9 cellular contexts compared by ENCODE assay signal in the genomic region with DNA sequence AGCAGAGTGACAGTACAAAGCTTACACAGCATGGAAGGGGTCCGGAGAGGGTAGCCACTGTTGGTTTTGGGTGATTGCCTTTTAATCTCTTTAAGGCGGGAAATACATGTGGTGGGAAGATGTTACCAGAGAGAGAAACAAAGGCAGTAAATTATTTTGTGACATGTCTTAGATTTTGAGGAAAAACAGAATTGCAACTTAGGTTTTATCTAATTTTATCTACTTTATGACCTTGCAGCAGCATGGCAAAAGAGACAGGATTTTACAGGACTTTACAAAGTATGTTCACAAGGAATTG. TPM values are rescaled to one million over a fixed set of nuclear protein-coding genes. Genes with fewer than 3 reads are reported as not detected.
A peak's percentile ranks its signal among the peaks of the same experiment; 100 is the strongest.
DNase-seq lines count a peak whose midpoint lies in the region; ATAC-seq and TF ChIP-seq lines count a peak whose summit lies in the region.
"Had no signal": no experiment of that assay in that cellular context is flagged by ENCODE, and none has a peak within 500 bp of the region (broad histone marks: within the 10 kb centered on the region; RNA-seq: fewer than 3 reads in every experiment).

No MANE protein-coding gene starts in this region.

- H3K9me3 ChIP-seq in thyroid gland = no peaks in the 10 kb centered on the region

- H2AK5ac ChIP-seq in mesendoderm (ENCODE audit: low read length) = no peak overlapping the region

- H3K4me3 ChIP-seq in mesendoderm (ENCODE audit: low read length) (no peak overlapping the region), thyroid gland (replicated peaks in 1 of 3) (peak overlapping the region in 1 of 3 donors; percentile 28)

- no peak for TF ChIP-seq CTCF in brain (conservative IDR thresholded peaks at IDR 0.05)
- TF ChIP-seq CTCF in thyroid gland (IDR thresholded peaks at IDR 0.05) = no peak

- intact Hi-C loops in thyroid gland (cut with DNase I) = loop anchor here (5.0 kb wide), 1 partner anchor 48 kb away; no protein-coding TSS in a partner anchor

- no peak overlapping the region for H2BK15ac ChIP-seq in mesendoderm (replicated peaks; ENCODE audit: low read depth)

- no CpG with 5 or more reads among the region's 2 CpGs for WGBS in mesendoderm (ENCODE audit: extremely low coverage, insufficient coverage, low lambda C conversion rate)
- WGBS in thyroid gland, 2 donors = 76 to 80% methylated on average over 2 of the region's 2 CpGs

- H3K36me3 Mint-ChIP-seq in activated naive CD4-positive, alpha-beta T cell treated with anti-CD3 and anti-CD28 coated beads, Interleukin-2, amount 10 ng/mL, durations not matched to agents 7 days and 5 days = peaks cover 26% of the 10 kb centered on the region
- H3K36me3 Mint-ChIP-seq in brain = no peaks in the 10 kb centered on the region

- peak overlapping the region; percentile 90 for H3K4me3 Mint-ChIP-seq in activated naive CD4-positive, alpha-beta T cell treated with anti-CD3 and anti-CD28 coated beads, Interleukin-2, amount 10 ng/mL, durations not matched to agents 7 days and 5 days
- peak overlapping the region; percentile 79 to 91 (median 82) for H3K4me3 Mint-ChIP-seq in brain

- H2BK5ac ChIP-seq in mesendoderm (ENCODE audit: low read length) = no peak overlapping the region

- H3K4me2 ChIP-seq in mesendoderm (ENCODE audit: low read length) = peak overlapping the region; percentile 13

- peak overlapping the region; percentile 76 for H3K56ac ChIP-seq in mesendoderm (ENCODE audit: low read length)

- H3K18ac ChIP-seq in mesendoderm (ENCODE audit: low read length) = no peak overlapping the region

- no peak for DNase-seq in activated naive CD4-positive, alpha-beta T cell treated with anti-CD3 and anti-CD28 coated beads, Interleukin-2, amount 10 ng/mL, durations not matched to agents 7 days and 5 days
- DNase-seq in activated naive CD4-positive, alpha-beta T cell treated with anti-CD3 and anti-CD28 coated beads, Interleukin-2, amount 50 U/mL, for 16 hours = no peak
- DNase-seq in mesendoderm (no peak), thyroid gland (no peak)
- DNase-seq in activated CD8-positive, alpha-beta memory T cell treated with anti-CD3 and anti-CD28 coated beads for 24 hours = no peak
- DNase-seq: NCI-H2029 treated with DMSO at 0.1 percent for 48 hours had no signal

- peaks cover 12% of the 10 kb centered on the region for H3K79me2 ChIP-seq in mesendoderm (ENCODE audit: control insufficient read depth, insufficient read depth, low read length)

- no peaks in the 10 kb centered on the region for H3K27me3 ChIP-seq in mesendoderm (ENCODE audit: insufficient read depth, low read length, poor library complexity)
- H3K27me3 ChIP-seq in thyroid gland = no peaks in the 10 kb centered on the region

- H3K36me3 ChIP-seq in mesendoderm (ENCODE audit: control insufficient read depth, insufficient read depth, low read length) = no peaks in the 10 kb centered on the region
- no peaks in the 10 kb centered on the region for H3K36me3 ChIP-seq in thyroid gland

- CTCF ChIA-PET in activated naive CD4-positive, alpha-beta T cell treated with anti-CD3 and anti-CD28 coated beads, Interleukin-2, amount 10 ng/mL, durations not matched to agents 7 days and 5 days (lab: Charles Lee) = interaction anchor here (0.9 to 1.3 kb wide), 3 partner anchors 10 to 103 kb away, joined by 3 to 6 read pairs (median 3); partner anchors contain the start of genes BET1L and RIC8A

- peak overlapping the region; percentile 95 for H3K27ac Mint-ChIP-seq in activated naive CD4-positive, alpha-beta T cell treated with anti-CD3 and anti-CD28 coated beads, Interleukin-2, amount 10 ng/mL, durations not matched to agents 7 days and 5 days
- H3K27ac Mint-ChIP-seq in brain = peak overlapping the region; percentile 58 to 89 (median 78)

- no peak overlapping the region for H2BK120ac ChIP-seq in mesendoderm (ENCODE audit: low read depth, low read length)

- H3K23ac ChIP-seq in mesendoderm (ENCODE audit: low read length) = no peak overlapping the region

- H3K27me3 Mint-ChIP-seq in activated naive CD4-positive, alpha-beta T cell treated with anti-CD3 and anti-CD28 coated beads, Interleukin-2, amount 10 ng/mL, durations not matched to agents 7 days and 5 days = no peaks in the 10 kb centered on the region
- peaks cover 24% of the 10 kb centered on the region for H3K27me3 Mint-ChIP-seq in brain

- H3K9ac ChIP-seq in mesendoderm (ENCODE audit: low read length) = peak overlapping the region; percentile 22

- no peak for TF ChIP-seq POLR2A in thyroid gland (IDR thresholded peaks at IDR 0.05)

- H3K4me1 Mint-ChIP-seq in activated naive CD4-positive, alpha-beta T cell treated with anti-CD3 and anti-CD28 coated beads, Interleukin-2, amount 10 ng/mL, durations not matched to agents 7 days and 5 days = peaks cover 49% of the 10 kb centered on the region
- peaks cover 63% of the 10 kb centered on the region for H3K4me1 Mint-ChIP-seq in brain

- H3K27ac ChIP-seq in mesendoderm (ENCODE audit: low read depth, low read length) (peak overlapping the region; percentile 51), thyroid gland (peak overlapping the region; percentile 69 to 79 (median 79))

- H3K4me1 ChIP-seq in mesendoderm (ENCODE audit: control insufficient read depth, low read depth, low read length) (peaks cover 17% of the 10 kb centered on the region), thyroid gland (peaks cover 4 to 24% of the 10 kb centered on the region in 2 donors)

- H4K8ac ChIP-seq in mesendoderm (ENCODE audit: low read depth, low read length) = no peak overlapping the region

- H3K79me1 ChIP-seq in mesendoderm (ENCODE audit: low read length) = no peaks in the 10 kb centered on the region

- ATAC-seq in HG03139 (IDR thresholded peaks at IDR 0.05; ENCODE audit: unreplicated experiment) (no peak), GM21367 (IDR thresholded peaks at IDR 0.05; ENCODE audit: unreplicated experiment) (no peak)

- peak overlapping the region; percentile 6 for H3K4ac ChIP-seq in mesendoderm (ENCODE audit: low read depth, low read length)

- H3K9me3 Mint-ChIP-seq in activated naive CD4-positive, alpha-beta T cell treated with anti-CD3 and anti-CD28 coated beads, Interleukin-2, amount 10 ng/mL, durations not matched to agents 7 days and 5 days = no peaks in the 10 kb centered on the region
- no peaks in the 10 kb centered on the region for H3K9me3 Mint-ChIP-seq in brain

- no peak overlapping the region for H4K5ac ChIP-seq in mesendoderm (ENCODE audit: low read length)

RNA-seq across cellular contexts. Expression of gene IFITM2, which starts 1.9 kb away (rescaled TPM):
- polyA plus RNA-seq in brain (ENCODE audit: insufficient read depth, low read depth, low replicate concordance) = 126 TPM
- polyA plus RNA-seq in mesendoderm (2013, experiment 1 of 2) = 1,871 TPM
- polyA plus RNA-seq in mesendoderm (2013, experiment 2 of 2) = 1,795 TPM
- 100 to 1,000 TPM in 1 of 4 donors, 10 to 100 TPM in 3; 83.2 to 318 (median 92.9) TPM for total RNA-seq in thyroid gland

RNA-seq across cellular contexts. Expression of gene IFITM1, which starts 4.3 kb away (rescaled TPM):
- 147 TPM for polyA plus RNA-seq in brain (ENCODE audit: insufficient read depth, low read depth, low replicate concordance)
- 1,155 TPM for polyA plus RNA-seq in mesendoderm (2013, experiment 1 of 2)
- polyA plus RNA-seq in mesendoderm (2013, experiment 2 of 2) = 1,131 TPM
- total RNA-seq in thyroid gland = 100 to 1,000 TPM in 3 of 4 donors, 10 to 100 TPM in 1; 94.3 to 163 (median 103) TPM

RNA-seq across cellular contexts. Expression of gene IFITM5, which starts 10.2 kb away (rescaled TPM):
- not detected for polyA plus RNA-seq in brain (ENCODE audit: insufficient read depth, low read depth, low replicate concordance)
- 0.13 TPM for polyA plus RNA-seq in mesendoderm (2013, experiment 1 of 2)
- 0.15 TPM for polyA plus RNA-seq in mesendoderm (2013, experiment 2 of 2)
- not detected for total RNA-seq in thyroid gland

RNA-seq across cellular contexts. Expression of gene IFITM3, which starts 11.2 kb away (rescaled TPM):
- polyA plus RNA-seq in brain (ENCODE audit: insufficient read depth, low read depth, low replicate concordance) = 304 TPM
- polyA plus RNA-seq in mesendoderm (2013, experiment 1 of 2) = 612 TPM
- 633 TPM for polyA plus RNA-seq in mesendoderm (2013, experiment 2 of 2)
- 100 to 1,000 TPM; 140 to 300 (median 178) TPM for total RNA-seq in thyroid gland

RNA-seq across cellular contexts. Expression of gene PGGHG, which starts 20.6 kb away (rescaled TPM):
- 1.0 TPM for polyA plus RNA-seq in brain (ENCODE audit: insufficient read depth, low read depth, low replicate concordance)
- 27.3 TPM for polyA plus RNA-seq in mesendoderm (2013, experiment 1 of 2)
- 26.0 TPM for polyA plus RNA-seq in mesendoderm (2013, experiment 2 of 2)
- total RNA-seq in thyroid gland = 10 to 100 TPM; 21.8 to 43.3 (median 32.7) TPM
